26 cellular contexts compared by ENCODE assay signal in genomic region chr5:152456815-152457443, GRCh38. TPM values are rescaled to one million over a fixed set of nuclear protein-coding genes. Genes with fewer than 3 reads are reported as not detected.
DNase-seq lines count a peak whose midpoint lies in the region; ATAC-seq, FAIRE-seq and TF ChIP-seq lines count a peak whose summit lies in the region.
"Had no signal": no experiment of that assay in that cellular context is flagged by ENCODE, and none has a peak within 500 bp of the region (broad histone marks: within the 10 kb centered on the region; RNA-seq: fewer than 3 reads in every experiment).

No MANE protein-coding gene starts in this region.

- H3K4me3 ChIP-seq in tibial nerve, result no peak overlapping the region
- H3K4me3 ChIP-seq: gastrocnemius medialis, HAP-1, neural progenitor cell had no signal

- H3K36me3 ChIP-seq in tibial nerve, result no peaks in the 10 kb centered on the region
- H3K36me3 ChIP-seq: brain microvascular endothelial cell, gastrocnemius medialis, HAP-1, neural progenitor cell had no signal

- WGBS in tibial nerve, 2 donors, result 82 to 89% methylated on average over 3 of the region's 3 CpGs

- TF ChIP-seq CTCF in tibial nerve (IDR thresholded peaks at IDR 0.05), result no peak

- FAIRE-seq in islet of Langerhans (lab: Jason Lieb, UNC), result peak; percentile 24

- DNase-seq in tibial nerve (ENCODE audit: low spot score in 2 of 2), result no peak
- DNase-seq in cerebellar nuclear complex (lab: John Stamatoyannopoulos, UW), result no peak
- DNase-seq in RPMI8226, result no peak
- DNase-seq: activated CD4-positive, alpha-beta memory T cell treated with anti-CD3 and anti-CD28 coated beads for 36 hours; activated naive CD8-positive, alpha-beta T cell treated with anti-CD3 and anti-CD28 coated beads, Interleukin-2, amount 10 ng/mL, durations not matched to agents 7 days and 5 days; activated T-cell treated with anti-CD3 and anti-CD28 coated beads, Interleukin-2, amount 50 U/mL, for 24 hours; AML-193; brain microvascular endothelial cell; Caco-2; gastrocnemius medialis; GF-D8; midbrain; NCI-H1694 treated with DMSO at 0.1 percent for 48 hours; T-cell had no signal

- H3K9me3 ChIP-seq in tibial nerve, result no peaks in the 10 kb centered on the region
- H3K9me3 ChIP-seq: Caco-2, gastrocnemius medialis, HAP-1 had no signal

- no peaks in the 10 kb centered on the region for H3K4me1 ChIP-seq in tibial nerve
- H3K4me1 ChIP-seq: Caco-2, gastrocnemius medialis, HAP-1, neural progenitor cell had no signal

- TF ChIP-seq EP300 in tibial nerve (IDR thresholded peaks at IDR 0.05), result no peak

- no peak for TF ChIP-seq POLR2A in tibial nerve (IDR thresholded peaks at IDR 0.05)

- H3K27me3 ChIP-seq in tibial nerve, result no peaks in the 10 kb centered on the region
- H3K27me3 ChIP-seq: brain microvascular endothelial cell, gastrocnemius medialis, neural progenitor cell had no signal

- ATAC-seq in GM18867 (IDR thresholded peaks at IDR 0.05; ENCODE audit: unreplicated experiment), result peak; percentile 74
- ATAC-seq in GM21529 (IDR thresholded peaks at IDR 0.05; ENCODE audit: unreplicated experiment), result peak; percentile 80
- ATAC-seq in HG03159 (IDR thresholded peaks at IDR 0.05; ENCODE audit: unreplicated experiment), result peak; percentile 48
- ATAC-seq: gastrocnemius medialis; left lobe of liver; stimulated activated memory B cell treated with anti-CD40 and anti-IgM and Interleukin-4, amounts not matched to agents 10 μg/mL and 1 μg/mL and 100 μg/mL, for 72 hours; T-cell had no signal

- H3K27ac ChIP-seq in tibial nerve, result no peak overlapping the region
- H3K27ac ChIP-seq: brain microvascular endothelial cell, gastrocnemius medialis, neural progenitor cell, VCaP had no signal

RNA-seq across cellular contexts. Expression of gene NMUR2, which starts 51.9 kb away (rescaled TPM):
- total RNA-seq in tibial nerve, result not detected
- total RNA-seq: activated CD4-positive, alpha-beta memory T cell treated with anti-CD3 and anti-CD28 coated beads for 36 hours; activated naive CD8-positive, alpha-beta T cell treated with anti-CD3 and anti-CD28 coated beads, Interleukin-2, amount 10 ng/mL, durations not matched to agents 7 days and 5 days; epithelial cell of proximal tubule; gastrocnemius medialis; left lobe of liver; NCI-H460; pulmonary artery endothelial cell; T-cell had no signal
